ENCODE assay signal across 25 cellular contexts in the genomic region with DNA sequence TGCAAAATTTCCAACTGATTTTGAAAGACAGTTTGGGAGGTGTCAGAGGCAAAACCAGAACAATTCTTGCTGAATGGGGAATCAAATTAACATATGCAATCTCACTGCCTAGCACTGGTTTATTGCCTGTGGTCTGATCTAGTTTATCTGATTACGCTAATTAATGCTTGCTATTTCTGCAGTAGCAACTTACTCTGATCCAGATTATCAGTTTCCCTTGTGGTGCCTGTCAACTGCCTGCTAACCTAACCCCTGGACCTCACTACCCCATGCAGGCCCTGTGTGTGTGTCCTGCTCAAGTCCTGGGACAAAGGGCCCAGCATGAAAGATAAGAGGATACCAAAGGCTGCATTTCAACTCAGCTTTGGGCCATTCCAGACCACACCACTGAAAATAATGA.
"Had no signal": no experiment of that assay in that cellular context is flagged by ENCODE, and none has a peak within 500 bp of the region (broad histone marks: within the 10 kb centered on the region; RNA-seq: fewer than 3 reads in every experiment).

No MANE protein-coding gene starts in this region.

- ATAC-seq: activated CD8-positive, alpha-beta memory T cell treated with anti-CD3 and anti-CD28 coated beads, Interleukin-2, amount 10 ng/mL, durations not matched to agents 7 days and 5 days; activated T-helper 17 cell treated with anti-CD3 and anti-CD28 coated beads, Interleukin-2, amount 50 U/mL, for 72 hours; Right ventricle myocardium inferior; WTC11 had no signal

- DNase-seq: activated CD4-positive, alpha-beta T cell treated with anti-CD3 and anti-CD28 coated beads for 48 hours; activated CD4-positive, alpha-beta T cell treated with anti-CD3 and anti-CD28 coated beads, Interleukin-2, amount 50 U/mL, for 4 hours; activated CD4-positive, CD25-positive, alpha-beta regulatory T cell treated with anti-CD3 and anti-CD28 coated beads, Interleukin-2, amount 50 U/mL, for 72 hours; activated CD8-positive, alpha-beta memory T cell treated with anti-CD3 and anti-CD28 coated beads, Interleukin-2, amount 10 ng/mL, durations not matched to agents 7 days and 5 days; activated gamma-delta T cell treated with Interleukin-2 at 50 U/mL for 16 hours; activated naive CD4-positive, alpha-beta T cell treated with anti-CD3 and anti-CD28 coated beads, Interleukin-2, amount 10 ng/mL, durations not matched to agents 7 days and 5 days; activated naive CD8-positive, alpha-beta T cell treated with anti-CD3 and anti-CD28 coated beads for 36 hours; activated T-cell treated with anti-CD3 and anti-CD28 coated beads, Interleukin-2, amount 50 U/mL, for 24 hours; brain microvascular endothelial cell; cerebellar nuclear complex; IMR-90; KG1; NCI-H1048; NCI-H146; NCI-H1930; NCI-H2171 treated with DMSO at 0.1 percent for 48 hours; NCI-H345; NCI-H510A; NCI-H526 treated with DMSO at 0.1 percent for 48 hours; RPMI8226 had no signal

- H3K27ac ChIP-seq: brain microvascular endothelial cell, cardiac muscle cell had no signal

- H3K4me1 Mint-ChIP-seq: activated naive CD4-positive, alpha-beta T cell treated with anti-CD3 and anti-CD28 coated beads, Interleukin-2, amount 10 ng/mL, durations not matched to agents 7 days and 5 days; activated T-helper 17 cell treated with anti-CD3 and anti-CD28 coated beads, Interleukin-2, amount 50 U/mL, for 72 hours had no signal

- H3K9me3 Mint-ChIP-seq: activated naive CD4-positive, alpha-beta T cell treated with anti-CD3 and anti-CD28 coated beads, Interleukin-2, amount 10 ng/mL, durations not matched to agents 7 days and 5 days; activated naive CD8-positive, alpha-beta T cell treated with anti-CD3 and anti-CD28 coated beads for 36 hours; activated T-cell treated with anti-CD3 and anti-CD28 coated beads, Interleukin-2, amount 50 U/mL, for 24 hours; activated T-helper 17 cell treated with anti-CD3 and anti-CD28 coated beads, Interleukin-2, amount 50 U/mL, for 72 hours; T-helper 1 cell treated with Interleukin-12 subunit alpha and Interleukin-12 subunit beta and Interleukin-4 antibody, amounts not matched to agents 30 μg/mL and 1 μg/mL, for 36 hours; WTC11 had no signal

- H3K36me3 ChIP-seq: brain microvascular endothelial cell, cardiac muscle cell had no signal

- H3K36me3 Mint-ChIP-seq: activated naive CD4-positive, alpha-beta T cell treated with anti-CD3 and anti-CD28 coated beads, Interleukin-2, amount 10 ng/mL, durations not matched to agents 7 days and 5 days; WTC11 had no signal

- H3K27ac Mint-ChIP-seq: activated CD8-positive, alpha-beta memory T cell treated with anti-CD3 and anti-CD28 coated beads, Interleukin-2, amount 10 ng/mL, durations not matched to agents 7 days and 5 days; activated naive CD4-positive, alpha-beta T cell treated with anti-CD3 and anti-CD28 coated beads, Interleukin-2, amount 10 ng/mL, durations not matched to agents 7 days and 5 days; activated naive CD8-positive, alpha-beta T cell treated with anti-CD3 and anti-CD28 coated beads for 36 hours; activated T-cell treated with anti-CD3 and anti-CD28 coated beads, Interleukin-2, amount 50 U/mL, for 24 hours; activated T-helper 17 cell treated with anti-CD3 and anti-CD28 coated beads, Interleukin-2, amount 50 U/mL, for 72 hours; T-helper 1 cell treated with Interleukin-12 subunit alpha and Interleukin-12 subunit beta and Interleukin-4 antibody, amounts not matched to agents 30 μg/mL and 1 μg/mL, for 36 hours; WTC11 had no signal

- H3K4me3 ChIP-seq: cardiac muscle cell had no signal

- H3K4me3 Mint-ChIP-seq: activated CD8-positive, alpha-beta memory T cell treated with anti-CD3 and anti-CD28 coated beads, Interleukin-2, amount 10 ng/mL, durations not matched to agents 7 days and 5 days; activated naive CD4-positive, alpha-beta T cell treated with anti-CD3 and anti-CD28 coated beads, Interleukin-2, amount 10 ng/mL, durations not matched to agents 7 days and 5 days; activated naive CD8-positive, alpha-beta T cell treated with anti-CD3 and anti-CD28 coated beads for 36 hours; activated T-cell treated with anti-CD3 and anti-CD28 coated beads, Interleukin-2, amount 50 U/mL, for 24 hours; activated T-helper 17 cell treated with anti-CD3 and anti-CD28 coated beads, Interleukin-2, amount 50 U/mL, for 72 hours; T-helper 1 cell treated with Interleukin-12 subunit alpha and Interleukin-12 subunit beta and Interleukin-4 antibody, amounts not matched to agents 30 μg/mL and 1 μg/mL, for 36 hours; WTC11 had no signal

- H3K27me3 ChIP-seq: brain microvascular endothelial cell, cardiac muscle cell had no signal

- H3K27me3 Mint-ChIP-seq: activated CD8-positive, alpha-beta memory T cell treated with anti-CD3 and anti-CD28 coated beads, Interleukin-2, amount 10 ng/mL, durations not matched to agents 7 days and 5 days; activated naive CD4-positive, alpha-beta T cell treated with anti-CD3 and anti-CD28 coated beads, Interleukin-2, amount 10 ng/mL, durations not matched to agents 7 days and 5 days; activated naive CD8-positive, alpha-beta T cell treated with anti-CD3 and anti-CD28 coated beads for 36 hours; activated T-cell treated with anti-CD3 and anti-CD28 coated beads, Interleukin-2, amount 50 U/mL, for 24 hours; activated T-helper 17 cell treated with anti-CD3 and anti-CD28 coated beads, Interleukin-2, amount 50 U/mL, for 72 hours had no signal
